ENCODE assay signal across 17 cellular contexts in the genomic region with DNA sequence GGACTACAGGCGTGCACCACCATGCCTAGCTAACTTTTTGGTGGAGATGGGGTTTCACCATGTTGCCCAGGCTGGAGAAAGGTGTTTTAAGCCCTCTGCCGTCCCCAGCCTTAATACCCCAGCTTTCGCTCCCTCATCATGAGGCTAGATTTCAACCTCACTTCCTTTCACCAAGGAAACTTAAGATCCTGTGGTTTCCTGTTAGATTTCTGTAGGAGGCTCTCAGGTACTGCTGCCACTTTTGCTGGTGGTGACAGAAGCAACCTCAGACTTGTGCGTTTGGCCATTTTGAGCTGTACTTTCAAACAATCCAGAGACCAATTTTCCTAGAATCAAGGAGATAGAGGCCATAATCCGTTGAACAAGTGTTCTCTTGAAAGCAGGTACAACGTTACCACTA. TPM values are rescaled to one million over a fixed set of nuclear protein-coding genes. Genes with fewer than 3 reads are reported as not detected.
A peak's percentile ranks its signal among the peaks of the same experiment; 100 is the strongest.
DNase-seq lines count a peak whose midpoint lies in the region; ATAC-seq and TF ChIP-seq lines count a peak whose summit lies in the region.
"Had no signal": no experiment of that assay in that cellular context is flagged by ENCODE, and none has a peak within 500 bp of the region (broad histone marks: within the 10 kb centered on the region; RNA-seq: fewer than 3 reads in every experiment).

No MANE protein-coding gene starts in this region.

- peak overlapping the region; percentile 72 for H3K27ac Mint-ChIP-seq in activated T-cell treated with anti-CD3 and anti-CD28 coated beads, Interleukin-2, amount 50 U/mL, for 24 hours
- H3K27ac Mint-ChIP-seq in activated T-helper 17 cell treated with anti-CD3 and anti-CD28 coated beads, Interleukin-2, amount 50 U/mL, for 72 hours, result no peak overlapping the region
- H3K27ac Mint-ChIP-seq in nephron progenitor cell, result peak overlapping the region; percentile 39
- H3K27ac Mint-ChIP-seq: CD14-positive monocyte, mesothelial cell of epicardium, neural progenitor cell had no signal

- DNase-seq in activated T-cell treated with anti-CD3 and anti-CD28 coated beads, Interleukin-2, amount 50 U/mL, for 24 hours, result no peak
- no peak for DNase-seq in activated T-cell treated with anti-CD3 and anti-CD28 coated beads for 4 hours
- peak; percentile 22 to 55 for DNase-seq in Kasumi-1 (lab: John Stamatoyannopoulos, UW)
- DNase-seq in nephron progenitor cell, result no peak
- no peak for DNase-seq in NCI-H2029 (lab: John Stamatoyannopoulos, UW)
- DNase-seq: activated CD4-positive, CD25-positive, alpha-beta regulatory T cell treated with anti-CD3 and anti-CD28 coated beads, Interleukin-2, amount 50 U/mL, for 72 hours; HCEC 1CT; NCI-H82; PC-9; small intestine; uterus had no signal

- peaks cover 25% of the 10 kb centered on the region for H3K4me1 Mint-ChIP-seq in activated T-cell treated with anti-CD3 and anti-CD28 coated beads, Interleukin-2, amount 50 U/mL, for 24 hours (ENCODE audit: low read depth)
- no peaks in the 10 kb centered on the region for H3K4me1 Mint-ChIP-seq in activated T-helper 17 cell treated with anti-CD3 and anti-CD28 coated beads, Interleukin-2, amount 50 U/mL, for 72 hours
- H3K4me1 Mint-ChIP-seq in nephron progenitor cell, result peaks cover 17% of the 10 kb centered on the region
- H3K4me1 Mint-ChIP-seq: CD14-positive monocyte had no signal

- peaks cover 29% of the 10 kb centered on the region for H3K36me3 Mint-ChIP-seq in activated T-cell treated with anti-CD3 and anti-CD28 coated beads, Interleukin-2, amount 50 U/mL, for 24 hours (ENCODE audit: low read depth)
- peaks cover 4% of the 10 kb centered on the region for H3K36me3 Mint-ChIP-seq in activated T-helper 17 cell treated with anti-CD3 and anti-CD28 coated beads, Interleukin-2, amount 50 U/mL, for 72 hours (ENCODE audit: low read depth)
- H3K36me3 Mint-ChIP-seq in nephron progenitor cell (ENCODE audit: low read depth), result peaks cover 45% of the 10 kb centered on the region

- TF ChIP-seq CTCF in nephron progenitor cell (IDR thresholded peaks at IDR 0.05), result no peak

- H3K9me3 Mint-ChIP-seq in activated T-cell treated with anti-CD3 and anti-CD28 coated beads, Interleukin-2, amount 50 U/mL, for 24 hours, result peaks cover 2% of the 10 kb centered on the region
- H3K9me3 Mint-ChIP-seq in activated T-helper 17 cell treated with anti-CD3 and anti-CD28 coated beads, Interleukin-2, amount 50 U/mL, for 72 hours, result no peaks in the 10 kb centered on the region
- peaks cover 9% of the 10 kb centered on the region for H3K9me3 Mint-ChIP-seq in nephron progenitor cell
- H3K9me3 Mint-ChIP-seq: mesothelial cell of epicardium had no signal

- H3K4me3 Mint-ChIP-seq in activated T-cell treated with anti-CD3 and anti-CD28 coated beads, Interleukin-2, amount 50 U/mL, for 24 hours, result peak overlapping the region; percentile 44
- H3K4me3 Mint-ChIP-seq in activated T-helper 17 cell treated with anti-CD3 and anti-CD28 coated beads, Interleukin-2, amount 50 U/mL, for 72 hours, result peak overlapping the region; percentile 52
- no peak overlapping the region for H3K4me3 Mint-ChIP-seq in nephron progenitor cell
- H3K4me3 Mint-ChIP-seq: CD14-positive monocyte, mesothelial cell of epicardium, neural progenitor cell had no signal

- no peaks in the 10 kb centered on the region for H3K27me3 Mint-ChIP-seq in activated T-cell treated with anti-CD3 and anti-CD28 coated beads, Interleukin-2, amount 50 U/mL, for 24 hours
- no peaks in the 10 kb centered on the region for H3K27me3 Mint-ChIP-seq in activated T-helper 17 cell treated with anti-CD3 and anti-CD28 coated beads, Interleukin-2, amount 50 U/mL, for 72 hours
- peaks cover 5% of the 10 kb centered on the region for H3K27me3 Mint-ChIP-seq in nephron progenitor cell (ENCODE audit: low read depth, poor library complexity)

- peak; percentile 92 for ATAC-seq in activated T-helper 17 cell treated with anti-CD3 and anti-CD28 coated beads, Interleukin-2, amount 50 U/mL, for 72 hours (replicated peaks)
- ATAC-seq in HG03159 (IDR thresholded peaks at IDR 0.05; ENCODE audit: unreplicated experiment) (no peak), HG03025 (IDR thresholded peaks at IDR 0.05; ENCODE audit: low FRiP score, unreplicated experiment) (no peak)

RNA-seq across cellular contexts. Expression of a gene that starts 36.2 kb away (rescaled TPM):
- 10 to 100 TPM; 31.9 to 41.0 TPM for total RNA-seq in activated T-helper 17 cell treated with anti-CD3 and anti-CD28 coated beads, Interleukin-2, amount 50 U/mL, for 72 hours

Comparison
In these comparisons a context has a peak if more than half of its experiments do, and no peak if none do; other contexts are left out.
1. DNase-seq: peak in Kasumi-1 (2 of 2); none in activated T-cell treated with anti-CD3 and anti-CD28 coated beads, Interleukin-2, amount 50 U/mL, for 24 hours (single experiment), activated T-cell treated with anti-CD3 and anti-CD28 coated beads for 4 hours (single experiment), nephron progenitor cell (single experiment) and NCI-H2029 (single experiment).